In the genomic region with DNA sequence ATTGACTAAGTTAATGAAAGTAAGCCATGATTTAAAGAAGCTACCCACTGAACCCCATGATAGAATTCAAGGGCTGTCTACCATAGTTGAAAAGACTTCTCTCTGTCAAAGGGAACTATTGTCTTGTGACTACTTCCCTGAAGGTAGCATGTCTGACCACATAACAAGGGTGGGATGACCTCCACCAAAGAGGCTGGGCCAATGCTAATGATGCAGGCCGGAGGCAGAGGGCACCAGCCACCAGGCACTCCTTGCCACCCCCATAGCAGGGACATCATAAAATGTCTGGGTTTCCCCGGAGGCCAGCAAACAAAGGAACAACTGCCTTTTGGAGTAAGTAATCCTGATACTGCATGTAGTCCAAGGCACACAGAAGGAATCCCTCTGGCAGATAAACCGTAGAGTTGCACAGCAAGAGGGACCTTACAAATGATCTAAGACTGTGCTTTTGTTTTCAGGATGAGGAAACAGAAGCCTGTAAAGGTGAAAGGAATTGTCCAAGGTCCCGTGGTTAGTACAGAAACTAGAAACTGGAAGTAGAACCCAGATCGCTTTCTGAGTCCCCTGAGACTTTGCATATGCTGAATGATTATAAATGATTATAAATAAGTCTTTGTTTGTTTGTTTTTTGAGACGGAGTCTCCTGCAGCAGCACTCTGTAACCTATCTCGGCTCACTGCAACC, we compare ENCODE assay signal across 15 cellular contexts.
DNase-seq lines count a peak whose midpoint lies in the region; ATAC-seq lines count a peak whose summit lies in the region.
"Had no signal": no experiment of that assay in that cellular context is flagged by ENCODE, and none has a peak within 500 bp of the region (broad histone marks: within the 10 kb centered on the region; RNA-seq: fewer than 3 reads in every experiment).

No MANE protein-coding gene starts in this region.

- DNase-seq in MV-4-11 (lab: John Stamatoyannopoulos, UW) (peak; percentile 26), NCI-H1694 treated with DMSO at 0.1 percent for 48 hours (lab: John Stamatoyannopoulos, UW) (no peak), NCI-H1105 treated with DMSO at 0.1 percent for 48 hours (lab: John Stamatoyannopoulos, UW) (no peak)
- no peak for DNase-seq in activated CD4-positive, alpha-beta T cell treated with anti-CD3 and anti-CD28 coated beads, Interleukin-2, amount 50 U/mL, for 48 hours
- DNase-seq: activated gamma-delta T cell; left ventricle myocardium superior; NCI-H2029 treated with DMSO at 0.1 percent for 48 hours; pancreas; RPMI8226; stimulated activated CD4-positive, alpha-beta T cell treated with anti-CD3 and anti-CD28 coated beads, Interleukin-4, amount 100 ng/mL, for 24 hours had no signal

- ATAC-seq in GM18499 (IDR thresholded peaks at IDR 0.05; ENCODE audit: insufficient read depth, unreplicated experiment) (peak; percentile 73), GM21390 (IDR thresholded peaks at IDR 0.05; ENCODE audit: unreplicated experiment) (peak; percentile 93), HG03060 (IDR thresholded peaks at IDR 0.05; ENCODE audit: low read depth, unreplicated experiment) (peak; percentile 72), HG02840 (IDR thresholded peaks at IDR 0.05; ENCODE audit: low FRiP score, unreplicated experiment) (no peak)
- ATAC-seq: left ventricle myocardium superior, pancreas, WTC11 had no signal
